1 cellular context compared by ENCODE assay signal in the genomic region with DNA sequence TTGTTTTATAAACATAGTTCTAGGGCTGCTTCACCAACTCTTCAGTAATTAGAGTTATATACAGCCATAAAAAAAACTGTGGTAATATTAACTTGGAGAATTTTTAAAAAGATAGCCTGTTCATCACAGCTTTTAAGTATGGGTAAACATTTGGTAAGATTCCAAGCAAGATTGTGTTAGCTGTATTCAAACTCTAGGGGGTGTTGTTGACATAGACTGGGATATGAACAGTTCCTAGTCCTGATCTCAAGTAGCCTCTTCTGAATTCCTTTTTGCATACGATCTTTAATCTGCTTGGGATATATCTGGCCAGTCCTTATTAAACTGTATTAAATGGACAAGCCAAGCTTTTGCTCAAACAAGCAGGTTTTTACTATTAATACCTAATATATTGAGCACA.
TF ChIP-seq lines count a peak whose summit lies in the region.

No MANE protein-coding gene starts in this region.

TF ChIP-seq in HEK293, 187 proteins besides CTCF, POLR2A, EP300 and RAD21 (continued from another document):
- TF ChIP-seq, protein P1, sequence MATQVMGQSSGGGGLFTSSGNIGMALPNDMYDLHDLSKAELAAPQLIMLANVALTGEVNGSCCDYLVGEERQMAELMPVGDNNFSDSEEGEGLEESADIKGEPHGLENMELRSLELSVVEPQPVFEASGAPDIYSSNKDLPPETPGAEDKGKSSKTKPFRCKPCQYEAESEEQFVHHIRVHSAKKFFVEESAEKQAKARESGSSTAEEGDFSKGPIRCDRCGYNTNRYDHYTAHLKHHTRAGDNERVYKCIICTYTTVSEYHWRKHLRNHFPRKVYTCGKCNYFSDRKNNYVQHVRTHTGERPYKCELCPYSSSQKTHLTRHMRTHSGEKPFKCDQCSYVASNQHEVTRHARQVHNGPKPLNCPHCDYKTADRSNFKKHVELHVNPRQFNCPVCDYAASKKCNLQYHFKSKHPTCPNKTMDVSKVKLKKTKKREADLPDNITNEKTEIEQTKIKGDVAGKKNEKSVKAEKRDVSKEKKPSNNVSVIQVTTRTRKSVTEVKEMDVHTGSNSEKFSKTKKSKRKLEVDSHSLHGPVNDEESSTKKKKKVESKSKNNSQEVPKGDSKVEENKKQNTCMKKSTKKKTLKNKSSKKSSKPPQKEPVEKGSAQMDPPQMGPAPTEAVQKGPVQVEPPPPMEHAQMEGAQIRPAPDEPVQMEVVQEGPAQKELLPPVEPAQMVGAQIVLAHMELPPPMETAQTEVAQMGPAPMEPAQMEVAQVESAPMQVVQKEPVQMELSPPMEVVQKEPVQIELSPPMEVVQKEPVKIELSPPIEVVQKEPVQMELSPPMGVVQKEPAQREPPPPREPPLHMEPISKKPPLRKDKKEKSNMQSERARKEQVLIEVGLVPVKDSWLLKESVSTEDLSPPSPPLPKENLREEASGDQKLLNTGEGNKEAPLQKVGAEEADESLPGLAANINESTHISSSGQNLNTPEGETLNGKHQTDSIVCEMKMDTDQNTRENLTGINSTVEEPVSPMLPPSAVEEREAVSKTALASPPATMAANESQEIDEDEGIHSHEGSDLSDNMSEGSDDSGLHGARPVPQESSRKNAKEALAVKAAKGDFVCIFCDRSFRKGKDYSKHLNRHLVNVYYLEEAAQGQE (tag by site-specific recombination; IDR thresholded peaks at IDR 0.05): peak; percentile 50
- TF ChIP-seq ZNF266 (tag by site-specific recombination; IDR thresholded peaks at IDR 0.05; ENCODE audit: low read depth) (no peak), ZFHX2 (tag by site-specific recombination; conservative IDR thresholded peaks at IDR 0.05) (no peak)
TF ChIP-seq in HEK293: peak in this region for 2.
